In the genomic region with DNA sequence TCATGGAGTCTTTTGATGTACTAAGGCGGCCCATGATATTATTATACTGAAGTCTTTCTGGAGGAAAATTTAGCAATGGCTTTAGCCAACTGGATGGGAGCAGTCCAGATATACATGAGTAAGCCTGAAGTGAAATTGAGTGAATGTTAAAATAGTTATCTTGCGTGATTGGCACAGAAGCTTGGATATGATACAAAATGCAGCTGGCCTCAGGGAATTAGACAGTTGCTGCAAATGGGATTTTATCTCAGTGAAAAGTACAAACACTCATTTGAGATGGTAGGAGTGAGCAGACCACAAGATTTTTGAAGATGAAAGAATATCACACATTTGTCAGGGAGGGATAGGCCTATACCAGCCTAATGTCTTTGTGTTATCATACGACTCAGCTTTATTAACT, we compare ENCODE assay signal across 3 cellular contexts.
A peak's percentile ranks its signal among the peaks of the same experiment; 100 is the strongest.
TF ChIP-seq lines count a peak whose summit lies in the region.

No MANE protein-coding gene starts in this region.

TF ChIP-seq in SK-N-SH, 30 proteins besides CTCF, POLR2A, EP300 and RAD21:
- TF ChIP-seq GATA2 (CRISPR knock-in tag; IDR thresholded peaks at IDR 0.05) (peak; percentile 65), TAF1 (IDR thresholded peaks at IDR 0.05; ENCODE audit: borderline replicate concordance, low read depth, low read length) (no peak), YY1 (IDR thresholded peaks at IDR 0.05; ENCODE audit: low read depth) (no peak)

TF ChIP-seq in SK-N-SH treated with all-trans-retinoic acid at 6 μM for 48 hours, 23 proteins besides CTCF, POLR2A, EP300 and RAD21:
- TF ChIP-seq SNAI2 (CRISPR knock-in tag; IDR thresholded peaks at IDR 0.05) (no peak), ZC3H10 (CRISPR knock-in tag; IDR thresholded peaks at IDR 0.05) (no peak), TOX (CRISPR knock-in tag; IDR thresholded peaks at IDR 0.05; ENCODE audit: borderline replicate concordance) (no peak), ARNTL (CRISPR knock-in tag; IDR thresholded peaks at IDR 0.05; ENCODE audit: borderline replicate concordance, low read depth) (no peak), ZFP30 (CRISPR knock-in tag; IDR thresholded peaks at IDR 0.05) (no peak), ZNF8 (CRISPR knock-in tag; IDR thresholded peaks at IDR 0.05) (no peak), BACH2 (CRISPR knock-in tag; IDR thresholded peaks at IDR 0.05; ENCODE audit: borderline replicate concordance) (no peak), ISL1 (CRISPR knock-in tag; IDR thresholded peaks at IDR 0.05) (no peak), PPARA (CRISPR knock-in tag; IDR thresholded peaks at IDR 0.05; ENCODE audit: borderline replicate concordance) (no peak), ZNF70 (CRISPR knock-in tag; IDR thresholded peaks at IDR 0.05) (no peak)
- TF ChIP-seq, protein P1, sequence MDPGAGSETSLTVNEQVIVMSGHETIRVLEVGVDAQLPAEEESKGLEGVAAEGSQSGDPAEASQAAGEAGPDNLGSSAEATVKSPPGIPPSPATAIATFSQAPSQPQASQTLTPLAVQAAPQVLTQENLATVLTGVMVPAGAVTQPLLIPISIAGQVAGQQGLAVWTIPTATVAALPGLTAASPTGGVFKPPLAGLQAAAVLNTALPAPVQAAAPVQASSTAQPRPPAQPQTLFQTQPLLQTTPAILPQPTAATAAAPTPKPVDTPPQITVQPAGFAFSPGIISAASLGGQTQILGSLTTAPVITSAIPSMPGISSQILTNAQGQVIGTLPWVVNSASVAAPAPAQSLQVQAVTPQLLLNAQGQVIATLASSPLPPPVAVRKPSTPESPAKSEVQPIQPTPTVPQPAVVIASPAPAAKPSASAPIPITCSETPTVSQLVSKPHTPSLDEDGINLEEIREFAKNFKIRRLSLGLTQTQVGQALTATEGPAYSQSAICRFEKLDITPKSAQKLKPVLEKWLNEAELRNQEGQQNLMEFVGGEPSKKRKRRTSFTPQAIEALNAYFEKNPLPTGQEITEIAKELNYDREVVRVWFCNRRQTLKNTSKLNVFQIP (CRISPR knock-in tag; IDR thresholded peaks at IDR 0.05; ENCODE audit: borderline replicate concordance, low read depth), result no peak
- TF ChIP-seq, protein P2, sequence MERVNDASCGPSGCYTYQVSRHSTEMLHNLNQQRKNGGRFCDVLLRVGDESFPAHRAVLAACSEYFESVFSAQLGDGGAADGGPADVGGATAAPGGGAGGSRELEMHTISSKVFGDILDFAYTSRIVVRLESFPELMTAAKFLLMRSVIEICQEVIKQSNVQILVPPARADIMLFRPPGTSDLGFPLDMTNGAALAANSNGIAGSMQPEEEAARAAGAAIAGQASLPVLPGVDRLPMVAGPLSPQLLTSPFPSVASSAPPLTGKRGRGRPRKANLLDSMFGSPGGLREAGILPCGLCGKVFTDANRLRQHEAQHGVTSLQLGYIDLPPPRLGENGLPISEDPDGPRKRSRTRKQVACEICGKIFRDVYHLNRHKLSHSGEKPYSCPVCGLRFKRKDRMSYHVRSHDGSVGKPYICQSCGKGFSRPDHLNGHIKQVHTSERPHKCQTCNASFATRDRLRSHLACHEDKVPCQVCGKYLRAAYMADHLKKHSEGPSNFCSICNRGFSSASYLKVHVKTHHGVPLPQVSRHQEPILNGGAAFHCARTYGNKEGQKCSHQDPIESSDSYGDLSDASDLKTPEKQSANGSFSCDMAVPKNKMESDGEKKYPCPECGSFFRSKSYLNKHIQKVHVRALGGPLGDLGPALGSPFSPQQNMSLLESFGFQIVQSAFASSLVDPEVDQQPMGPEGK (CRISPR knock-in tag; IDR thresholded peaks at IDR 0.05; ENCODE audit: borderline replicate concordance), result no peak
- TF ChIP-seq, protein P3, sequence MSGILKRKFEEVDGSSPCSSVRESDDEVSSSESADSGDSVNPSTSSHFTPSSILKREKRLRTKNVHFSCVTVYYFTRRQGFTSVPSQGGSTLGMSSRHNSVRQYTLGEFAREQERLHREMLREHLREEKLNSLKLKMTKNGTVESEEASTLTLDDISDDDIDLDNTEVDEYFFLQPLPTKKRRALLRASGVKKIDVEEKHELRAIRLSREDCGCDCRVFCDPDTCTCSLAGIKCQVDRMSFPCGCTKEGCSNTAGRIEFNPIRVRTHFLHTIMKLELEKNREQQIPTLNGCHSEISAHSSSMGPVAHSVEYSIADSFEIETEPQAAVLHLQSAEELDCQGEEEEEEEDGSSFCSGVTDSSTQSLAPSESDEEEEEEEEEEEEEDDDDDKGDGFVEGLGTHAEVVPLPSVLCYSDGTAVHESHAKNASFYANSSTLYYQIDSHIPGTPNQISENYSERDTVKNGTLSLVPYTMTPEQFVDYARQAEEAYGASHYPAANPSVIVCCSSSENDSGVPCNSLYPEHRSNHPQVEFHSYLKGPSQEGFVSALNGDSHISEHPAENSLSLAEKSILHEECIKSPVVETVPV (CRISPR knock-in tag; IDR thresholded peaks at IDR 0.05), result no peak
- TF ChIP-seq, protein P4, sequence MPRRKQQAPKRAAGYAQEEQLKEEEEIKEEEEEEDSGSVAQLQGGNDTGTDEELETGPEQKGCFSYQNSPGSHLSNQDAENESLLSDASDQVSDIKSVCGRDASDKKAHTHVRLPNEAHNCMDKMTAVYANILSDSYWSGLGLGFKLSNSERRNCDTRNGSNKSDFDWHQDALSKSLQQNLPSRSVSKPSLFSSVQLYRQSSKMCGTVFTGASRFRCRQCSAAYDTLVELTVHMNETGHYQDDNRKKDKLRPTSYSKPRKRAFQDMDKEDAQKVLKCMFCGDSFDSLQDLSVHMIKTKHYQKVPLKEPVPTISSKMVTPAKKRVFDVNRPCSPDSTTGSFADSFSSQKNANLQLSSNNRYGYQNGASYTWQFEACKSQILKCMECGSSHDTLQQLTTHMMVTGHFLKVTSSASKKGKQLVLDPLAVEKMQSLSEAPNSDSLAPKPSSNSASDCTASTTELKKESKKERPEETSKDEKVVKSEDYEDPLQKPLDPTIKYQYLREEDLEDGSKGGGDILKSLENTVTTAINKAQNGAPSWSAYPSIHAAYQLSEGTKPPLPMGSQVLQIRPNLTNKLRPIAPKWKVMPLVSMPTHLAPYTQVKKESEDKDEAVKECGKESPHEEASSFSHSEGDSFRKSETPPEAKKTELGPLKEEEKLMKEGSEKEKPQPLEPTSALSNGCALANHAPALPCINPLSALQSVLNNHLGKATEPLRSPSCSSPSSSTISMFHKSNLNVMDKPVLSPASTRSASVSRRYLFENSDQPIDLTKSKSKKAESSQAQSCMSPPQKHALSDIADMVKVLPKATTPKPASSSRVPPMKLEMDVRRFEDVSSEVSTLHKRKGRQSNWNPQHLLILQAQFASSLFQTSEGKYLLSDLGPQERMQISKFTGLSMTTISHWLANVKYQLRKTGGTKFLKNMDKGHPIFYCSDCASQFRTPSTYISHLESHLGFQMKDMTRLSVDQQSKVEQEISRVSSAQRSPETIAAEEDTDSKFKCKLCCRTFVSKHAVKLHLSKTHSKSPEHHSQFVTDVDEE (CRISPR knock-in tag; IDR thresholded peaks at IDR 0.05), result no peak

TF ChIP-seq in K562, 482 proteins besides CTCF, POLR2A, EP300 and RAD21:
- TF ChIP-seq CBFA2T3 (IDR thresholded peaks at IDR 0.05) (0 out of 2 replicates have a peak, but pooled peaks have one; percentile 16), CBX2 (IDR thresholded peaks at IDR 0.05; ENCODE audit: insufficient read depth, low read length, poor library complexity, severe bottlenecking) (no peak), ZNF316 (IDR thresholded peaks at IDR 0.05) (no peak), POU5F1 (IDR thresholded peaks at IDR 0.05; ENCODE audit: borderline replicate concordance, low read depth, low read length, partially characterized antibody) (no peak)
TF ChIP-seq in K562: peak in this region for 1.
